18 cellular contexts compared by ENCODE assay signal in genomic region chr10:71045936-71046335, GRCh38.
"Had no signal": no experiment of that assay in that cellular context is flagged by ENCODE, and none has a peak within 500 bp of the region (broad histone marks: within the 10 kb centered on the region; RNA-seq: fewer than 3 reads in every experiment).

No MANE protein-coding gene starts in this region.

- H3K36me3 ChIP-seq: esophagus muscularis mucosa, gastrocnemius medialis, heart right ventricle, right atrium auricular region, suprapubic skin, thyroid gland had no signal

- H3K27ac Mint-ChIP-seq: dendritic cell treated with granulocyte-macrophage colony-stimulating factor and Interleukin-4, amounts not matched to agents 40 ng/mL and 50 ng/mL, for 4 days; effector memory CD8-positive, alpha-beta T cell; stimulated activated effector memory CD8-positive, alpha-beta T cell treated with anti-CD3 and anti-CD28 coated beads, Interleukin-12 subunit alpha, Interleukin-12 subunit beta, amount 100 ng/mL, for 72 hours; type B pancreatic cell had no signal

- DNase-seq: effector memory CD8-positive, alpha-beta T cell; gastrocnemius medialis; heart right ventricle; kidney glomerular epithelial cell; mucosa of descending colon; small intestine; stimulated activated CD4-positive, alpha-beta T cell treated with anti-CD3 and anti-CD28 coated beads, Interleukin-4, amount 100 ng/mL, for 1 hour; stimulated activated CD8-positive, alpha-beta memory T cell treated with anti-CD3 and anti-CD28 coated beads, Interleukin-4, amount 100 ng/mL, for 48 hours; stimulated activated naive CD8-positive, alpha-beta T cell treated with anti-CD3 and anti-CD28 coated beads, Interleukin-15, Interleukin-2, amounts not matched to agents 100 U/mL and 50 U/mL, for 24 hours had no signal

- H3K27ac ChIP-seq: epithelial cell of prostate, esophagus muscularis mucosa, gastrocnemius medialis, heart right ventricle, right atrium auricular region, suprapubic skin, thyroid gland had no signal

- H3K4me3 ChIP-seq: esophagus muscularis mucosa, gastrocnemius medialis, heart right ventricle, mucosa of descending colon, right atrium auricular region, suprapubic skin, thyroid gland had no signal

- H3K9me3 Mint-ChIP-seq: dendritic cell treated with granulocyte-macrophage colony-stimulating factor and Interleukin-4, amounts not matched to agents 40 ng/mL and 50 ng/mL, for 4 days; effector memory CD8-positive, alpha-beta T cell; naive thymus-derived CD8-positive, alpha-beta T cell; stimulated activated effector memory CD8-positive, alpha-beta T cell treated with anti-CD3 and anti-CD28 coated beads, Interleukin-12 subunit alpha, Interleukin-12 subunit beta, amount 100 ng/mL, for 72 hours; type B pancreatic cell had no signal

- H3K4me1 Mint-ChIP-seq: stimulated activated effector memory CD8-positive, alpha-beta T cell treated with anti-CD3 and anti-CD28 coated beads, Interleukin-12 subunit alpha, Interleukin-12 subunit beta, amount 100 ng/mL, for 72 hours had no signal

- ATAC-seq: effector memory CD8-positive, alpha-beta T cell; gastrocnemius medialis; mucosa of descending colon; naive thymus-derived CD8-positive, alpha-beta T cell; stimulated activated effector memory CD8-positive, alpha-beta T cell treated with anti-CD3 and anti-CD28 coated beads, Interleukin-12 subunit alpha, Interleukin-12 subunit beta, amount 100 ng/mL, for 72 hours; stimulated activated naive CD8-positive, alpha-beta T cell treated with anti-CD3 and anti-CD28 coated beads, Interleukin-15, Interleukin-2, amounts not matched to agents 100 U/mL and 50 U/mL, for 24 hours had no signal

- H3K27me3 ChIP-seq: gastrocnemius medialis, right atrium auricular region, thyroid gland had no signal

- H3K9me3 ChIP-seq: esophagus muscularis mucosa, gastrocnemius medialis, heart right ventricle, mucosa of descending colon, right atrium auricular region, suprapubic skin, thyroid gland had no signal

- H3K36me3 Mint-ChIP-seq: naive thymus-derived CD8-positive, alpha-beta T cell; stimulated activated effector memory CD8-positive, alpha-beta T cell treated with anti-CD3 and anti-CD28 coated beads, Interleukin-12 subunit alpha, Interleukin-12 subunit beta, amount 100 ng/mL, for 72 hours; type B pancreatic cell had no signal

- H3K4me3 Mint-ChIP-seq: dendritic cell treated with granulocyte-macrophage colony-stimulating factor and Interleukin-4, amounts not matched to agents 40 ng/mL and 50 ng/mL, for 4 days; effector memory CD8-positive, alpha-beta T cell; naive thymus-derived CD8-positive, alpha-beta T cell; stimulated activated effector memory CD8-positive, alpha-beta T cell treated with anti-CD3 and anti-CD28 coated beads, Interleukin-12 subunit alpha, Interleukin-12 subunit beta, amount 100 ng/mL, for 72 hours; type B pancreatic cell had no signal
